Comparison of ENCODE assay signal across 12 cellular contexts in the genomic region with DNA sequence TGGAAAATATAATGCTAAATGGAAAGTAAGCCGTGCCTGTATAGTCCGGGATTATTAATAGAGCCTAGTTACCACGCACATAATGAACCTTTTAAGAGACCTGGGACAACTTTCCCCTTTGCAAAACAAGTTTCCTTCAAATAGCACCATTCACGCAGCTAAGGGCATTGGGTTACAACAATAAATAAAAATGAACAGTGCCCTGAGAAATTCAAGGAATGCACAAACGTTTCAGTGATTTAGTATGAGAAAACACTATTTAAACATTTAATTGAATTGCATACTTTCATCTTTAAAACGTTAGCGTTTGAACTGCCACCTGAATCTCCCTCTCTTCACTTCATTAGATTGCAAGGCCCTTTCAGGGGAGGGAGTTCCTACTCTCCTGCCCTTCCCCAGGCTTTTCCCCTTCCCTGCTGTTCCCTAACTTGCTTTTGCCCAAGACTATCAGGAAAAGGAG. TPM values are rescaled to one million over a fixed set of nuclear protein-coding genes. Genes with fewer than 3 reads are reported as not detected.
A peak's percentile ranks its signal among the peaks of the same experiment; 100 is the strongest.
DNase-seq lines count a peak whose midpoint lies in the region; ATAC-seq and TF ChIP-seq lines count a peak whose summit lies in the region.
"Had no signal": no experiment of that assay in that cellular context is flagged by ENCODE, and none has a peak within 500 bp of the region (broad histone marks: within the 10 kb centered on the region; RNA-seq: fewer than 3 reads in every experiment).

No MANE protein-coding gene starts in this region.

- H3K36me3 ChIP-seq in A673 (ENCODE audit: insufficient read depth, low read length, poor library complexity, severe bottlenecking) = peaks cover 6% of the 10 kb centered on the region
- H3K36me3 ChIP-seq in mesodermal cell (ENCODE audit: control insufficient read depth, insufficient read depth, low read length) = peaks cover 99% of the 10 kb centered on the region

- POLR2A ChIA-PET in A673 (lab: Charles Lee; ENCODE audit: low non-redundant PET) = no interaction called here

- no peak for DNase-seq in A673 (ENCODE audit: low spot score)
- DNase-seq in HS-5 (ENCODE audit: low read depth) = peak; percentile 28
- peak; percentile 90 for DNase-seq in choroid plexus epithelial cell (ENCODE audit: low read depth)
- DNase-seq in globus pallidus (ENCODE audit: low spot score) = no peak
- DNase-seq: naive thymus-derived CD4-positive, alpha-beta T cell; NCI-H446; trophoblast cell had no signal

- intact Hi-C loops in A673 (cut with micrococcal nuclease; ENCODE audit: unreplicated experiment) = no loop called here

- H3K9me3 ChIP-seq in A673 (ENCODE audit: low read depth, low read length, poor library complexity, severe bottlenecking) (no peaks in the 10 kb centered on the region), mesodermal cell (ENCODE audit: control insufficient read depth, low read length) (no peaks in the 10 kb centered on the region)

- 8 to 60% methylated on average over 2 to 5 of the region's 7 CpGs for WGBS in mesodermal cell (ENCODE audit: insufficient coverage in 2 of 2), 2 experiments

- BruUV-seq in A673 (replicated peaks; lab: Mats Ljungman, UMichigan) = no TSS peak

- no peaks in the 10 kb centered on the region for H3K27me3 ChIP-seq in A673 (replicated peaks; ENCODE audit: insufficient read depth, low read depth, low read length, poor library complexity)

- ATAC-seq in GM21825 (IDR thresholded peaks at IDR 0.05; ENCODE audit: unreplicated experiment) (no peak), HG02763 (IDR thresholded peaks at IDR 0.05; ENCODE audit: unreplicated experiment) (no peak), GM21723 (IDR thresholded peaks at IDR 0.05; ENCODE audit: unreplicated experiment) (no peak)
- ATAC-seq: naive thymus-derived CD4-positive, alpha-beta T cell had no signal

- H3K4me3 ChIP-seq in A673 (ENCODE audit: low read depth, low read length, poor library complexity, severe bottlenecking) = no peak overlapping the region
- no peak overlapping the region for H3K4me3 ChIP-seq in choroid plexus epithelial cell (ENCODE audit: low read depth, low read length)
- H3K4me3 ChIP-seq in mesodermal cell (ENCODE audit: extremely low read depth, insufficient read depth, low read length, poor library complexity, severe bottlenecking) = no peak overlapping the region

- CTCF ChIA-PET in A673 (lab: Charles Lee) = no interaction called here

- TF ChIP-seq CTCF in A673 (conservative IDR thresholded peaks at IDR 0.05; ENCODE audit: low read depth, low read length) = no peak
- TF ChIP-seq CTCF in choroid plexus epithelial cell (conservative IDR thresholded peaks at IDR 0.05; ENCODE audit: low read depth, low read length) = no peak

- H3K4me1 ChIP-seq in A673 (ENCODE audit: insufficient read depth, low read length, poor library complexity, severe bottlenecking) = peaks cover 57% of the 10 kb centered on the region
- peaks cover 64% of the 10 kb centered on the region for H3K4me1 ChIP-seq in mesodermal cell (ENCODE audit: control insufficient read depth, insufficient read depth, low read length, poor library complexity, severe bottlenecking)

- peak overlapping the region; percentile 73 for H3K27ac ChIP-seq in A673 (ENCODE audit: low read depth, low read length, poor library complexity, severe bottlenecking)
- H3K27ac ChIP-seq in mesodermal cell (ENCODE audit: low read depth, low read length, severe bottlenecking) = peak overlapping the region; percentile 49
- H3K27ac ChIP-seq: C4-2B had no signal

RNA-seq across cellular contexts. Expression of a gene that starts 46.3 kb away (rescaled TPM):
- total RNA-seq in A673 (2021) = 50.1 and 63.9 TPM in 2 replicates
- 111 TPM for polyA plus RNA-seq in mesodermal cell (2013, experiment 1 of 2)
- 96.8 TPM for polyA plus RNA-seq in mesodermal cell (2013, experiment 2 of 2)
- polyA plus RNA-seq: naive thymus-derived CD4-positive, alpha-beta T cell had no signal

Comparison
In these comparisons a context has a peak if more than half of its experiments do, and no peak if none do; other contexts are left out.
1. DNase-seq: peak in HS-5 (single experiment) and choroid plexus epithelial cell (single experiment); none in A673 (single experiment) and globus pallidus (single experiment).